In genomic region chr10:53135213-53135896, GRCh38 we compare ENCODE assay signal across 15 cellular contexts.
DNase-seq lines count a peak whose midpoint lies in the region; ATAC-seq, FAIRE-seq and TF ChIP-seq lines count a peak whose summit lies in the region.
"Had no signal": no experiment of that assay in that cellular context is flagged by ENCODE, and none has a peak within 500 bp of the region (broad histone marks: within the 10 kb centered on the region; RNA-seq: fewer than 3 reads in every experiment).

No MANE protein-coding gene starts in this region.

- peak; percentile 39 for DNase-seq in HepG2 (ENCODE audit: low spot score)
- no peak for DNase-seq in substantia nigra (lab: John Stamatoyannopoulos, UW)
- DNase-seq in GM03348 (ENCODE audit: low spot score): no peak
- no peak for DNase-seq in NCI-H2196 treated with DMSO at 0.1 percent for 48 hours (lab: John Stamatoyannopoulos, UW; ENCODE audit: unreplicated experiment)
- no peak for DNase-seq in GM10266 (ENCODE audit: extremely low spot score)
- DNase-seq: activated CD4-positive, CD25-positive, alpha-beta regulatory T cell; HCEC 1CT; NCI-H345; OCI-M1 had no signal

- ATAC-seq in GM18873 (IDR thresholded peaks at IDR 0.05; ENCODE audit: low FRiP score, unreplicated experiment) (peak; percentile 65), HG02610 (IDR thresholded peaks at IDR 0.05; ENCODE audit: unreplicated experiment) (peak; percentile 48), HG03432 (IDR thresholded peaks at IDR 0.05; ENCODE audit: unreplicated experiment) (peak; percentile 85), HepG2 (peak; percentile 92)

- peak overlapping the region in 1 of 3 experiments; percentile 20; a peak in 1 of 6 replicates for H3K4me3 ChIP-seq in HepG2 (replicated peaks in 1 of 3; ENCODE audit: insufficient read depth in 1 of 3, low read depth in 2 of 3, low read length in 3 of 3)
- H3K4me3 ChIP-seq: smooth muscle cell had no signal

- no peak overlapping the region for H2AFZ ChIP-seq in HepG2 (ENCODE audit: low read length)

- intact Hi-C loops in HepG2 (cut with micrococcal nuclease; ENCODE audit: unreplicated experiment): loop anchor here (5.0 kb wide), 1 partner anchor 183 kb away; no protein-coding TSS in a partner anchor

- POLR2A ChIA-PET in HepG2 (lab: Yijun Ruan, JAX): no interaction called here

- H3K4me1 ChIP-seq in HepG2 (ENCODE audit: insufficient read depth, low read length): peaks cover 23% of the 10 kb centered on the region

- TF ChIP-seq EP300 in HepG2 (IDR thresholded peaks at IDR 0.05; ENCODE audit: low read depth in 2 of 2, low read length in 2 of 2) (no peak), HepG2 (CRISPR knock-in tag; IDR thresholded peaks at IDR 0.05; ENCODE audit: borderline replicate concordance) (no peak)

- 20% methylated on average over 2 of the region's 2 CpGs for WGBS in HepG2 (ENCODE audit: low lambda C conversion rate)

- no TSS peak for BruUV-seq in HepG2 (replicated peaks; lab: Mats Ljungman, UMichigan)

- no peak overlapping the region for H3K9ac ChIP-seq in HepG2 (ENCODE audit: insufficient read depth, low read depth, low read length)

- no peak for TF ChIP-seq CTCF in HepG2 (CRISPR knock-in tag; IDR thresholded peaks at IDR 0.05)
- no peak for TF ChIP-seq CTCF in GM10266 (IDR thresholded peaks at IDR 0.05; ENCODE audit: control insufficient read depth, insufficient read depth, low read depth, missing control alignments)

- no peaks in the 10 kb centered on the region for H3K9me3 ChIP-seq in HepG2 (ENCODE audit: low read length)

- H3K4me2 ChIP-seq in HepG2 (ENCODE audit: low read depth, low read length): peak overlapping the region; percentile 53
- H3K4me2 ChIP-seq: smooth muscle cell had no signal

- no peaks in the 10 kb centered on the region for H4K20me1 ChIP-seq in HepG2 (ENCODE audit: insufficient read depth, low read length)

- H3K36me3 ChIP-seq in HepG2 (replicated peaks in 1 of 2; ENCODE audit: control insufficient read depth in 1 of 2, insufficient read depth in 2 of 2, low read length in 2 of 2): no peaks in the 10 kb centered on the region

- in situ Hi-C loops in HepG2 (cut with HindIII; ENCODE audit: extremely low pct_ligation_motif_present, low pct_unique_long_range_greater_than_20kb): no loop called here

- no peak for FAIRE-seq in HepG2 (lab: Jason Lieb, UNC)
- FAIRE-seq: HTR-8/SVneo had no signal

- TF ChIP-seq RAD21 in HepG2 (CRISPR knock-in tag; IDR thresholded peaks at IDR 0.05): no peak

- no peak for TF ChIP-seq POLR2A in HepG2 (IDR thresholded peaks at IDR 0.05; ENCODE audit: insufficient read depth in 1 of 2, low read depth in 2 of 2, low read length in 2 of 2)

- CTCF ChIA-PET in HepG2 (lab: Yijun Ruan, JAX; ENCODE audit: low intra/inter-chr PET ratio, low total read pairs): no interaction called here

- H3K27me3 ChIP-seq in HepG2 (ENCODE audit: control insufficient read depth in 1 of 2, insufficient read depth in 2 of 2, low read length in 2 of 2): no peaks in the 10 kb centered on the region

- H3K27ac ChIP-seq in HepG2 (ENCODE audit: extremely low read length, insufficient read depth, low read length) (no peak overlapping the region), substantia nigra (ENCODE audit: low read depth, low read length, poor library complexity, severe bottlenecking) (no peak overlapping the region)
- H3K27ac ChIP-seq: epithelial cell of prostate had no signal

- H3K79me2 ChIP-seq in HepG2 (ENCODE audit: insufficient read depth, low read length): no peaks in the 10 kb centered on the region

TF ChIP-seq in HepG2, 621 proteins besides CTCF, POLR2A, EP300 and RAD21:
- TF ChIP-seq PAXIP1 (CRISPR knock-in tag; conservative IDR thresholded peaks at IDR 0.05) (0 out of 2 replicates have a peak, but pooled peaks have one; percentile 17), ZNF503 (CRISPR knock-in tag; IDR thresholded peaks at IDR 0.05) (no peak), HNF1A (IDR thresholded peaks at IDR 0.05; ENCODE audit: low read depth) (peak; percentile 79), HNF1A (CRISPR knock-in tag; IDR thresholded peaks at IDR 0.05; ENCODE audit: borderline replicate concordance) (peak; percentile 41; the same call in 1 of the 2 replicates), FOXA3 (CRISPR knock-in tag; IDR thresholded peaks at IDR 0.05) (0 out of 2 replicates have a peak, but pooled peaks have one; percentile 22), FOXA1 (IDR thresholded peaks at IDR 0.05) (no peak), FOXA1 (CRISPR knock-in tag; IDR thresholded peaks at IDR 0.05) (peak; percentile 33; the same call in 1 of the 2 replicates)
